ENCODE assay signal across 8 cellular contexts in genomic region chr19:33194884-33195710, GRCh38. TPM values are rescaled to one million over a fixed set of nuclear protein-coding genes. Genes with fewer than 3 reads are reported as not detected.
DNase-seq lines count a peak whose midpoint lies in the region; ATAC-seq and TF ChIP-seq lines count a peak whose summit lies in the region.

No MANE protein-coding gene starts in this region.

- intact Hi-C loops in A673 (cut with micrococcal nuclease; ENCODE audit: unreplicated experiment) (no loop called here), right lobe of liver (cut with DNase I) (no loop called here)

- TF ChIP-seq POLR2A in right lobe of liver (IDR thresholded peaks at IDR 0.05): no peak

- H3K4me1 ChIP-seq in A673 (ENCODE audit: insufficient read depth, low read length, poor library complexity, severe bottlenecking) (peaks cover 4% of the 10 kb centered on the region), right lobe of liver (peaks cover 0 to 6% (median 0%) of the 10 kb centered on the region in 4 donors)

- TF ChIP-seq CTCF in A673 (conservative IDR thresholded peaks at IDR 0.05; ENCODE audit: low read depth, low read length) (no peak), right lobe of liver (IDR thresholded peaks at IDR 0.05) (no peak)

- H3K4me1 Mint-ChIP-seq in central memory CD8-positive, alpha-beta T cell: no peaks in the 10 kb centered on the region

- peak overlapping the region; percentile 25 for H3K4me3 Mint-ChIP-seq in central memory CD8-positive, alpha-beta T cell

- POLR2A ChIA-PET in A673 (lab: Charles Lee; ENCODE audit: low non-redundant PET): no interaction called here

- H3K27ac ChIP-seq in A673 (ENCODE audit: low read depth, low read length, poor library complexity, severe bottlenecking) (peak overlapping the region; percentile 73), right lobe of liver (peak overlapping the region in 2 of 3 donors; percentile 31 to 68)

- no peaks in the 10 kb centered on the region for H3K9me3 Mint-ChIP-seq in central memory CD8-positive, alpha-beta T cell

- H3K36me3 Mint-ChIP-seq in central memory CD8-positive, alpha-beta T cell (ENCODE audit: insufficient read depth): no peaks in the 10 kb centered on the region

- BruUV-seq in A673 (replicated peaks; lab: Mats Ljungman, UMichigan): no TSS peak

- no peak overlapping the region for H3K27ac Mint-ChIP-seq in central memory CD8-positive, alpha-beta T cell (ENCODE audit: low read depth)

- H3K27me3 ChIP-seq in A673 (replicated peaks; ENCODE audit: insufficient read depth, low read depth, low read length, poor library complexity) (no peaks in the 10 kb centered on the region), right lobe of liver (no peaks in the 10 kb centered on the region)

- DNase-seq in A673 (ENCODE audit: low spot score) (peak; percentile 14), HK-2 (ENCODE audit: unreplicated experiment) (peak; percentile 29), right lobe of liver (peak; percentile 72 to 83 (median 82)), ureter (ENCODE audit: low spot score) (peak; percentile 62), NCI-H524 (lab: John Stamatoyannopoulos, UW) (no peak), hippocampal formation (lab: John Stamatoyannopoulos, UW) (no peak)
- no peak for DNase-seq in central memory CD8-positive, alpha-beta T cell (ENCODE audit: low spot score in 2 of 2)

- H3K36me3 ChIP-seq in A673 (ENCODE audit: insufficient read depth, low read length, poor library complexity, severe bottlenecking) (peaks cover 10% of the 10 kb centered on the region), right lobe of liver (no peaks in the 10 kb centered on the region)

- H3K9me3 ChIP-seq in A673 (ENCODE audit: low read depth, low read length, poor library complexity, severe bottlenecking) (no peaks in the 10 kb centered on the region), right lobe of liver (no peaks in the 10 kb centered on the region)

- CTCF ChIA-PET in A673 (lab: Charles Lee): no interaction called here

- H3K4me3 ChIP-seq in A673 (ENCODE audit: low read depth, low read length, poor library complexity, severe bottlenecking) (peak overlapping the region; percentile 73), right lobe of liver (peak overlapping the region; percentile 67 to 70 (median 69))

- 7% methylated on average over 10 of the region's 50 CpGs for WGBS in right lobe of liver (ENCODE audit: insufficient coverage, low coverage, low lambda C conversion rate, missing lambda C conversion rate)

- peaks cover 56% of the 10 kb centered on the region for H3K27me3 Mint-ChIP-seq in central memory CD8-positive, alpha-beta T cell

- ATAC-seq in central memory CD8-positive, alpha-beta T cell (replicated peaks; ENCODE audit: extremely low read depth, poor library complexity, severe bottlenecking): no peak
- ATAC-seq in right lobe of liver (peak; percentile 83 to 91 (median 85)), GM18520 (IDR thresholded peaks at IDR 0.05; ENCODE audit: unreplicated experiment) (no peak)

RNA-seq across cellular contexts. Expression of gene LRP3, which starts 1.0 kb away (rescaled TPM):
- total RNA-seq in A673 (2021) (39.4 and 42.0 TPM in 2 replicates), right lobe of liver (10 to 100 TPM; 25.2 to 40.7 (median 33.7) TPM), ureter (15.0 TPM)

RNA-seq across cellular contexts. Expression of gene SLC7A10, which starts 30.6 kb away (rescaled TPM):
- total RNA-seq in A673 (2021) (0.17 and 0.28 TPM in 2 replicates), right lobe of liver (not detected), ureter (not detected)

Comparison
In these comparisons a context has a peak if more than half of its experiments do, and no peak if none do; other contexts are left out.
1. DNase-seq: peak in A673 (single experiment), HK-2 (single experiment), right lobe of liver (3 of 3) and ureter (single experiment); none in central memory CD8-positive, alpha-beta T cell (0 of 2), NCI-H524 (0 of 2) and hippocampal formation (0 of 2).
2. ATAC-seq: peak in right lobe of liver (4 of 4); none in central memory CD8-positive, alpha-beta T cell (single experiment) and GM18520 (single experiment).